ENCODE assay signal across 15 cellular contexts in the genomic region with DNA sequence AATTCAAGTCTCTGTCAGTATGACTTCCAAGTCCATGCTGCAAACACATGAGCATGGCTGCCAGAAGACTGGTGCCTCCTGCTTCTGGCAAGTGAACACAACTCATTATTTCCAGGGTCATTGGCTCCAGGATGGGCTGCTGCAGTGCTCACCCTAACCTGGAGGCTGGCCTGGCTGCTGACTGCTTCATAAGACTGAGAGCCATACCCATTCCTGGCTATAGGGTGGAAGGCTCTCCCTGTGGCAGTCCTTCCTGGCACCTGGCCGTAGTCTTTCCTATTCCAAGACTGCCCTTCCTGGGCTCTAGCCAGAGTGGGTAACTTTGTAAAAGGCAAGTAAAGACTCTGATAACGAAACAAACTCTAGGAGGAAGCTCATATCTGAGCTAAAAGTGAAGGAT. TPM values are rescaled to one million over a fixed set of nuclear protein-coding genes. Genes with fewer than 3 reads are reported as not detected.
DNase-seq lines count a peak whose midpoint lies in the region; ATAC-seq, FAIRE-seq and TF ChIP-seq lines count a peak whose summit lies in the region.
"Had no signal": no experiment of that assay in that cellular context is flagged by ENCODE, and none has a peak within 500 bp of the region (broad histone marks: within the 10 kb centered on the region; RNA-seq: fewer than 3 reads in every experiment).

No MANE protein-coding gene starts in this region.

- no peaks in the 10 kb centered on the region for H3K36me3 ChIP-seq in BLaER1
- no peaks in the 10 kb centered on the region for H3K36me3 ChIP-seq in OCI-LY1 (ENCODE audit: insufficient read depth, low read length)
- no peaks in the 10 kb centered on the region for H3K36me3 ChIP-seq in gastroesophageal sphincter
- no peaks in the 10 kb centered on the region for H3K36me3 ChIP-seq in smooth muscle cell (ENCODE audit: low read depth)
- H3K36me3 ChIP-seq: BE2C, prostate gland had no signal

- H4K20me1 ChIP-seq in BLaER1 (no peaks in the 10 kb centered on the region), OCI-LY1 (ENCODE audit: insufficient read depth, low read length) (no peaks in the 10 kb centered on the region), smooth muscle cell (ENCODE audit: low read depth) (no peaks in the 10 kb centered on the region)

- no peak for TF ChIP-seq CTCF in OCI-LY1 (IDR thresholded peaks at IDR 0.05; ENCODE audit: low read length)
- TF ChIP-seq CTCF in gastroesophageal sphincter (IDR thresholded peaks at IDR 0.05) = no peak
- no peak for TF ChIP-seq CTCF in smooth muscle cell (IDR thresholded peaks at IDR 0.05; ENCODE audit: borderline replicate concordance, insufficient read depth, poor library complexity, severe bottlenecking)
- no peak for TF ChIP-seq CTCF in foreskin keratinocyte (conservative IDR thresholded peaks at IDR 0.05)

- no peak for ATAC-seq in gastroesophageal sphincter
- no peak for ATAC-seq in foreskin keratinocyte
- ATAC-seq in GM18517 (IDR thresholded peaks at IDR 0.05; ENCODE audit: unreplicated experiment) = no peak

- H3K4me1 ChIP-seq in BLaER1 = peaks cover 89% of the 10 kb centered on the region
- H3K4me1 ChIP-seq in OCI-LY1 (ENCODE audit: insufficient read depth, low read length, severe bottlenecking) = peaks cover 39% of the 10 kb centered on the region
- H3K4me1 ChIP-seq in gastroesophageal sphincter = peaks cover 0 to 37% (median 31%) of the 10 kb centered on the region in 3 donors
- H3K4me1 ChIP-seq in smooth muscle cell (ENCODE audit: low read depth) = peaks cover 39% of the 10 kb centered on the region
- H3K4me1 ChIP-seq in foreskin keratinocyte = no peaks in the 10 kb centered on the region

- H3K27me3 ChIP-seq in BLaER1 = no peaks in the 10 kb centered on the region
- H3K27me3 ChIP-seq in OCI-LY1 (ENCODE audit: insufficient read depth, low read length) = no peaks in the 10 kb centered on the region
- no peaks in the 10 kb centered on the region for H3K27me3 ChIP-seq in gastroesophageal sphincter
- H3K27me3 ChIP-seq in smooth muscle cell (ENCODE audit: low read depth) = no peaks in the 10 kb centered on the region
- H3K27me3 ChIP-seq in foreskin keratinocyte = peaks cover 34% of the 10 kb centered on the region
- H3K27me3 ChIP-seq: BE2C had no signal

- no CpG with 5 or more reads among the region's 2 CpGs for WGBS in gastroesophageal sphincter (ENCODE audit: low coverage in 1 of 2), 2 donors
- WGBS in smooth muscle cell (ENCODE audit: low lambda C conversion rate) = 98% methylated on average over 2 of the region's 2 CpGs

- H3K4me2 ChIP-seq in BLaER1 = peak overlapping the region; percentile 97
- no peak overlapping the region for H3K4me2 ChIP-seq in OCI-LY1 (ENCODE audit: low read length)
- H3K4me2 ChIP-seq in smooth muscle cell = no peak overlapping the region

- H3K9ac ChIP-seq in BLaER1 (no peak overlapping the region; the same call in 1 of the 2 replicates), OCI-LY1 (ENCODE audit: low read length) (no peak overlapping the region), smooth muscle cell (ENCODE audit: low read depth) (no peak overlapping the region)

- TF ChIP-seq EP300 in gastroesophageal sphincter (IDR thresholded peaks at IDR 0.05) = no peak

- H3K4me3 ChIP-seq in BLaER1 = no peak overlapping the region
- H3K4me3 ChIP-seq in OCI-LY1 (ENCODE audit: low read depth, low read length, poor library complexity, severe bottlenecking) = no peak overlapping the region
- H3K4me3 ChIP-seq in gastroesophageal sphincter = no peak overlapping the region
- no peak overlapping the region for H3K4me3 ChIP-seq in smooth muscle cell
- H3K4me3 ChIP-seq: prostate gland had no signal

- peak overlapping the region; percentile 14; the same call in 1 of the 2 replicates for H3K27ac ChIP-seq in BLaER1
- peak overlapping the region; percentile 8 for H3K27ac ChIP-seq in OCI-LY1 (ENCODE audit: low read depth, low read length, poor library complexity, severe bottlenecking)
- peak overlapping the region in 3 of 4 donors; percentile 86 to 93 (median 91) for H3K27ac ChIP-seq in gastroesophageal sphincter
- peak overlapping the region; percentile 98 for H3K27ac ChIP-seq in smooth muscle cell (ENCODE audit: low read depth)
- no peak overlapping the region for H3K27ac ChIP-seq in foreskin keratinocyte
- H3K27ac ChIP-seq: prostate gland had no signal

- H3K79me2 ChIP-seq in OCI-LY1 (ENCODE audit: insufficient read depth, low read length) = no peaks in the 10 kb centered on the region
- H3K79me2 ChIP-seq in smooth muscle cell (ENCODE audit: low read depth) = no peaks in the 10 kb centered on the region

- TF ChIP-seq POLR2A in gastroesophageal sphincter (IDR thresholded peaks at IDR 0.05) = no peak
- no peak for TF ChIP-seq POLR2A in H54 (IDR thresholded peaks at IDR 0.05; ENCODE audit: low read depth, low read length)

- no peaks in the 10 kb centered on the region for H3K9me3 ChIP-seq in BLaER1
- H3K9me3 ChIP-seq in OCI-LY1 (ENCODE audit: low read length) = no peaks in the 10 kb centered on the region
- no peaks in the 10 kb centered on the region for H3K9me3 ChIP-seq in gastroesophageal sphincter
- H3K9me3 ChIP-seq in smooth muscle cell (replicated peaks; ENCODE audit: low read depth) = no peaks in the 10 kb centered on the region
- H3K9me3 ChIP-seq: BE2C, prostate gland had no signal

- FAIRE-seq in H54 (lab: Jason Lieb, UNC) = no peak

- no peaks in the 10 kb centered on the region for H3K9me2 ChIP-seq in OCI-LY1 (ENCODE audit: low read depth, low read length)

- no peak for DNase-seq in smooth muscle cell (lab: John Stamatoyannopoulos, UW; ENCODE audit: unreplicated experiment)
- DNase-seq in foreskin keratinocyte = no peak
- no peak for DNase-seq in SKM-1 treated with dmso at 0.1 percent for 144 hours (lab: John Stamatoyannopoulos, UW; ENCODE audit: unreplicated experiment)
- no peak for DNase-seq in H54 (ENCODE audit: insufficient read length, low spot score)
- DNase-seq: activated CD4-positive, alpha-beta T cell treated with anti-CD3 and anti-CD28 coated beads for 36 hours; activated CD8-positive, alpha-beta memory T cell treated with anti-CD3 and anti-CD28 coated beads, Interleukin-2, amount 50 U/mL, for 48 hours; activated naive CD4-positive, alpha-beta T cell treated with anti-CD3 and anti-CD28 coated beads, Interleukin-2, amount 50 U/mL, for 16 hours; central memory CD4-positive, alpha-beta T cell; DMS79 had no signal

- H2AFZ ChIP-seq in OCI-LY1 (ENCODE audit: low read length) = no peak overlapping the region
- no peak overlapping the region for H2AFZ ChIP-seq in smooth muscle cell (ENCODE audit: low read depth)

- H3F3A ChIP-seq in OCI-LY1 (ENCODE audit: insufficient read depth, low read length) = no peaks in the 10 kb centered on the region
- peaks cover 22% of the 10 kb centered on the region for H3F3A ChIP-seq in smooth muscle cell (ENCODE audit: low read depth)

RNA-seq across cellular contexts. Expression of a gene that starts 51.2 kb away (rescaled TPM):
- total RNA-seq in gastroesophageal sphincter (10 to 100 TPM; 30.0 to 50.7 (median 35.1) TPM), smooth muscle cell (85.5 and 103 TPM in 2 replicates), foreskin keratinocyte (1.0 and 1.2 TPM in 2 replicates)
- polyA plus RNA-seq in smooth muscle cell (139 and 175 TPM in 2 replicates), foreskin keratinocyte (0.84 and 0.94 TPM in 2 replicates)

Comparison
In these comparisons a context has a peak if more than half of its experiments do, and no peak if none do; other contexts are left out.
1. RNA of a gene that starts 51.2 kb away (total RNA-seq): 85.5 to 103 TPM in smooth muscle cell and 30.0 to 50.7 TPM in gastroesophageal sphincter; 1.0 to 1.2 TPM in foreskin keratinocyte; every median in the first group is over 10 times any median in the second.